Comparison of ENCODE assay signal across 1 cellular context in the genomic region with DNA sequence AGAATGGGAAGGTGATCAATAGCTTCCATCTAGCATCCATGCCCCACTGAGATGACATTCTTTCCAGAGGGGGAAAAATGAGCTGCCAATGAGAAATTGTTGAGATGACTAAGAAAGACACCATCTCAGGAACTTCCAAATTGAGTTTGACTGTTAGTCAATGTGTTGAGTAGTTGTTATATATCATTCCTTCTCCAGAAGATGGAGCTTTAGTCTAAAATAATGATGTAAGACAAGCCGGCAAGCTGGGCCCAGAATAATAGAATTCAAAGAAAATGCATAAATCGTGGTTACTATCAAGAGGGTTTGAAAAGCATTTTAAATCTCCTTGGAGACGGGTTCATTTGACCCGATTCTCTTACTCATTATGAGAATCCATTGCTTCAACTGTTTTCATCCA.
A peak's percentile ranks its signal among the peaks of the same experiment; 100 is the strongest.
TF ChIP-seq lines count a peak whose summit lies in the region.

No MANE protein-coding gene starts in this region.

TF ChIP-seq in K562, 482 proteins besides CTCF, POLR2A, EP300 and RAD21 (continued from another document):
- TF ChIP-seq, protein P1, sequence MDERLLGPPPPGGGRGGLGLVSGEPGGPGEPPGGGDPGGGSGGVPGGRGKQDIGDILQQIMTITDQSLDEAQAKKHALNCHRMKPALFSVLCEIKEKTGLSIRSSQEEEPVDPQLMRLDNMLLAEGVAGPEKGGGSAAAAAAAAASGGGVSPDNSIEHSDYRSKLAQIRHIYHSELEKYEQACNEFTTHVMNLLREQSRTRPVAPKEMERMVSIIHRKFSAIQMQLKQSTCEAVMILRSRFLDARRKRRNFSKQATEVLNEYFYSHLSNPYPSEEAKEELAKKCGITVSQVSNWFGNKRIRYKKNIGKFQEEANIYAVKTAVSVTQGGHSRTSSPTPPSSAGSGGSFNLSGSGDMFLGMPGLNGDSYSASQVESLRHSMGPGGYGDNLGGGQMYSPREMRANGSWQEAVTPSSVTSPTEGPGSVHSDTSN (CRISPR knock-in tag; IDR thresholded peaks at IDR 0.05; ENCODE audit: low read depth) = no peak
- TF ChIP-seq, protein P1 (tag; conservative IDR thresholded peaks at IDR 0.05; ENCODE audit: low read depth) = peak; percentile 38; the same call in 1 of the 2 replicates
- no peak for TF ChIP-seq MTA1 (IDR thresholded peaks at IDR 0.05; ENCODE audit: borderline replicate concordance)
